Comparison of ENCODE assay signal across 16 cellular contexts in genomic region chr7:44223362-44224114, GRCh38. TPM values are rescaled to one million over a fixed set of nuclear protein-coding genes. Genes with fewer than 3 reads are reported as not detected.
DNase-seq lines count a peak whose midpoint lies in the region; ATAC-seq and TF ChIP-seq lines count a peak whose summit lies in the region.
"Had no signal": no experiment of that assay in that cellular context is flagged by ENCODE, and none has a peak within 500 bp of the region (broad histone marks: within the 10 kb centered on the region; RNA-seq: fewer than 3 reads in every experiment).

No MANE protein-coding gene starts in this region.

- no peaks in the 10 kb centered on the region for H3K36me3 Mint-ChIP-seq in activated CD8-positive, alpha-beta T cell treated with anti-CD3 and anti-CD28 coated beads, Interleukin-2, amount 10 ng/mL, durations not matched to agents 7 days and 5 days (ENCODE audit: low read depth)
- H3K36me3 Mint-ChIP-seq in activated CD8-positive, alpha-beta T cell treated with anti-CD3 and anti-CD28 coated beads for 36 hours (ENCODE audit: low read depth): no peaks in the 10 kb centered on the region
- H3K36me3 Mint-ChIP-seq in WTC11 (no peaks in the 10 kb centered on the region), type B pancreatic cell (no peaks in the 10 kb centered on the region)
- H3K36me3 Mint-ChIP-seq: mesothelial cell of epicardium had no signal

- POLR2A ChIA-PET in activated CD8-positive, alpha-beta T cell treated with anti-CD3 and anti-CD28 coated beads, Interleukin-2, amount 10 ng/mL, durations not matched to agents 7 days and 5 days (lab: Charles Lee): interaction anchor here (1.5 kb wide), 1 partner anchor 12 kb away, joined by 8 read pairs; no protein-coding TSS in a partner anchor
- POLR2A ChIA-PET in activated CD8-positive, alpha-beta T cell treated with anti-CD3 and anti-CD28 coated beads for 36 hours (lab: Charles Lee): interaction anchor here (1.5 kb wide), 1 partner anchor 7 kb away, joined by 3 read pairs; no protein-coding TSS in a partner anchor
- POLR2A ChIA-PET in WTC11 (lab: Charles Lee): no interaction called here

- CTCF ChIA-PET in activated CD8-positive, alpha-beta T cell treated with anti-CD3 and anti-CD28 coated beads, Interleukin-2, amount 10 ng/mL, durations not matched to agents 7 days and 5 days (lab: Charles Lee): interaction anchor here (1.1 kb wide), 1 partner anchor 17 kb away, joined by 3 read pairs; no protein-coding TSS in a partner anchor
- CTCF ChIA-PET in activated CD8-positive, alpha-beta T cell treated with anti-CD3 and anti-CD28 coated beads for 36 hours (lab: Charles Lee): interaction anchor here (0.7 to 1.5 kb wide), 3 partner anchors 9 to 77 kb away, joined by 3 to 5 read pairs (median 4); no protein-coding TSS in a partner anchor
- CTCF ChIA-PET in WTC11 (lab: Charles Lee): interaction anchor here (0.9 to 1.9 kb wide), 5 partner anchors 8 to 92 kb away, joined by 3 to 11 read pairs (median 5); no protein-coding TSS in a partner anchor

- peak overlapping the region; percentile 1 for H3K27ac Mint-ChIP-seq in activated CD8-positive, alpha-beta T cell treated with anti-CD3 and anti-CD28 coated beads, Interleukin-2, amount 10 ng/mL, durations not matched to agents 7 days and 5 days
- no peak overlapping the region for H3K27ac Mint-ChIP-seq in activated CD8-positive, alpha-beta T cell treated with anti-CD3 and anti-CD28 coated beads for 36 hours
- H3K27ac Mint-ChIP-seq in WTC11: peak overlapping the region; percentile 13; the same call in 1 of the 2 replicates
- H3K27ac Mint-ChIP-seq in type B pancreatic cell: peak overlapping the region; percentile 1
- H3K27ac Mint-ChIP-seq: activated T-helper 17 cell treated with anti-CD3 and anti-CD28 coated beads, Interleukin-2, amount 50 U/mL, for 72 hours; mesothelial cell of epicardium had no signal

- no peak overlapping the region for H3K4me3 Mint-ChIP-seq in activated CD8-positive, alpha-beta T cell treated with anti-CD3 and anti-CD28 coated beads, Interleukin-2, amount 10 ng/mL, durations not matched to agents 7 days and 5 days
- no peak overlapping the region for H3K4me3 Mint-ChIP-seq in activated CD8-positive, alpha-beta T cell treated with anti-CD3 and anti-CD28 coated beads for 36 hours
- H3K4me3 Mint-ChIP-seq in WTC11: no peak overlapping the region
- no peak overlapping the region for H3K4me3 Mint-ChIP-seq in type B pancreatic cell
- H3K4me3 Mint-ChIP-seq: activated T-helper 17 cell treated with anti-CD3 and anti-CD28 coated beads, Interleukin-2, amount 50 U/mL, for 72 hours; mesothelial cell of epicardium had no signal

- TF ChIP-seq CTCF in activated CD8-positive, alpha-beta T cell treated with anti-CD3 and anti-CD28 coated beads for 36 hours (IDR thresholded peaks at IDR 0.05): no peak
- no peak for TF ChIP-seq CTCF in WTC11 (IDR thresholded peaks at IDR 0.05)
- TF ChIP-seq CTCF in type B pancreatic cell (conservative IDR thresholded peaks at IDR 0.05): no peak

- H3K4me1 Mint-ChIP-seq in activated CD8-positive, alpha-beta T cell treated with anti-CD3 and anti-CD28 coated beads, Interleukin-2, amount 10 ng/mL, durations not matched to agents 7 days and 5 days (ENCODE audit: low read depth): no peaks in the 10 kb centered on the region
- no peaks in the 10 kb centered on the region for H3K4me1 Mint-ChIP-seq in activated CD8-positive, alpha-beta T cell treated with anti-CD3 and anti-CD28 coated beads for 36 hours (ENCODE audit: low read depth)
- peaks cover 15% of the 10 kb centered on the region for H3K4me1 Mint-ChIP-seq in WTC11
- peaks cover 12% of the 10 kb centered on the region for H3K4me1 Mint-ChIP-seq in type B pancreatic cell (ENCODE audit: unreplicated experiment)
- H3K4me1 Mint-ChIP-seq: activated T-helper 17 cell treated with anti-CD3 and anti-CD28 coated beads, Interleukin-2, amount 50 U/mL, for 72 hours had no signal

- H3K27me3 Mint-ChIP-seq in activated CD8-positive, alpha-beta T cell treated with anti-CD3 and anti-CD28 coated beads, Interleukin-2, amount 10 ng/mL, durations not matched to agents 7 days and 5 days (ENCODE audit: low read depth): no peaks in the 10 kb centered on the region
- H3K27me3 Mint-ChIP-seq in activated CD8-positive, alpha-beta T cell treated with anti-CD3 and anti-CD28 coated beads for 36 hours: no peaks in the 10 kb centered on the region
- H3K27me3 Mint-ChIP-seq in WTC11 (ENCODE audit: low read depth) (no peaks in the 10 kb centered on the region), type B pancreatic cell (peaks cover 4% of the 10 kb centered on the region)

- intact Hi-C loops in activated CD8-positive, alpha-beta T cell treated with anti-CD3 and anti-CD28 coated beads for 36 hours (cut with micrococcal nuclease): no loop called here

- no peak for ATAC-seq in activated CD8-positive, alpha-beta T cell treated with anti-CD3 and anti-CD28 coated beads, Interleukin-2, amount 10 ng/mL, durations not matched to agents 7 days and 5 days
- no peak for ATAC-seq in activated CD8-positive, alpha-beta T cell treated with anti-CD3 and anti-CD28 coated beads for 36 hours
- ATAC-seq in WTC11 (no peak), HG02759 (IDR thresholded peaks at IDR 0.05; ENCODE audit: unreplicated experiment) (no peak)
- ATAC-seq: activated T-helper 17 cell treated with anti-CD3 and anti-CD28 coated beads, Interleukin-2, amount 50 U/mL, for 72 hours had no signal

- DNase-seq in activated CD8-positive, alpha-beta T cell treated with anti-CD3 and anti-CD28 coated beads, Interleukin-2, amount 10 ng/mL, durations not matched to agents 7 days and 5 days: no peak
- DNase-seq in activated CD8-positive, alpha-beta T cell treated with anti-CD3 and anti-CD28 coated beads for 36 hours: no peak
- DNase-seq in NCI-H2171 treated with DMSO at 0.1 percent for 48 hours (lab: John Stamatoyannopoulos, UW): peak; percentile 84
- DNase-seq in WTC11 (ENCODE audit: low spot score): no peak
- no peak for DNase-seq in type B pancreatic cell (ENCODE audit: extremely low spot score, unreplicated experiment)
- DNase-seq in iPS-NIHi7 (ENCODE audit: extremely low spot score): no peak
- DNase-seq in activated effector memory CD4-positive, alpha-beta T cell treated with anti-CD3 and anti-CD28 coated beads, Interleukin-2, amount 50 U/mL, for 16 hours: no peak
- DNase-seq: activated CD4-positive, alpha-beta T cell treated with anti-CD3 and anti-CD28 coated beads, Interleukin-2, amount 50 U/mL, for 4 hours; Caco-2; Karpas-422; NCI-H226; ovary; T1000 had no signal

- no peaks in the 10 kb centered on the region for H3K9me3 Mint-ChIP-seq in activated CD8-positive, alpha-beta T cell treated with anti-CD3 and anti-CD28 coated beads, Interleukin-2, amount 10 ng/mL, durations not matched to agents 7 days and 5 days (ENCODE audit: insufficient read depth)
- H3K9me3 Mint-ChIP-seq in activated CD8-positive, alpha-beta T cell treated with anti-CD3 and anti-CD28 coated beads for 36 hours: no peaks in the 10 kb centered on the region
- H3K9me3 Mint-ChIP-seq in WTC11 (no peaks in the 10 kb centered on the region), type B pancreatic cell (no peaks in the 10 kb centered on the region)
- H3K9me3 Mint-ChIP-seq: activated T-helper 17 cell treated with anti-CD3 and anti-CD28 coated beads, Interleukin-2, amount 50 U/mL, for 72 hours; mesothelial cell of epicardium had no signal

TF ChIP-seq in WTC11, 78 proteins besides CTCF, POLR2A, EP300 and RAD21 (continues in another document):
- TF ChIP-seq PREB (CRISPR knock-in tag; IDR thresholded peaks at IDR 0.05; ENCODE audit: borderline replicate concordance): no peak
- no peak for TF ChIP-seq E2F4 (CRISPR knock-in tag; IDR thresholded peaks at IDR 0.05; ENCODE audit: borderline replicate concordance, low read depth)
- TF ChIP-seq GTF2I (CRISPR knock-in tag; conservative IDR thresholded peaks at IDR 0.05): no peak
- no peak for TF ChIP-seq FOXJ3 (CRISPR knock-in tag; IDR thresholded peaks at IDR 0.05; ENCODE audit: borderline replicate concordance)

RNA-seq across cellular contexts. Expression of gene YKT6, which starts 22.8 kb away (rescaled TPM):
- total RNA-seq in activated CD8-positive, alpha-beta T cell treated with anti-CD3 and anti-CD28 coated beads, Interleukin-2, amount 10 ng/mL, durations not matched to agents 7 days and 5 days: 10 to 100 TPM; 64.5 to 70.2 TPM
- total RNA-seq in activated CD8-positive, alpha-beta T cell treated with anti-CD3 and anti-CD28 coated beads for 36 hours: 10 to 100 TPM; 49.3 to 50.9 TPM
- total RNA-seq in WTC11 (2021) (82.2 to 102 TPM (median 83.7 TPM) in 3 replicates), type B pancreatic cell (ENCODE audit: low replicate concordance) (82.4 and 97.4 TPM in 2 replicates)

RNA-seq across cellular contexts. Expression of gene GCK, which starts 34.3 kb away (rescaled TPM):
- total RNA-seq in activated CD8-positive, alpha-beta T cell treated with anti-CD3 and anti-CD28 coated beads, Interleukin-2, amount 10 ng/mL, durations not matched to agents 7 days and 5 days: not detected
- total RNA-seq in activated CD8-positive, alpha-beta T cell treated with anti-CD3 and anti-CD28 coated beads for 36 hours: 1 to 10 TPM; 2.1 to 2.6 TPM
- total RNA-seq in WTC11 (2021) (3.3 to 5.1 TPM (median 4.5 TPM) in 3 replicates), type B pancreatic cell (ENCODE audit: low replicate concordance) (5.6 and 6.7 TPM in 2 replicates)
- total RNA-seq: Caco-2 had no signal
